ENCODE assay signal across 17 cellular contexts in genomic region chr1:75795703-75796193, GRCh38. TPM values are rescaled to one million over a fixed set of nuclear protein-coding genes. Genes with fewer than 3 reads are reported as not detected.
DNase-seq lines count a peak whose midpoint lies in the region; ATAC-seq, FAIRE-seq and TF ChIP-seq lines count a peak whose summit lies in the region.
"Had no signal": no experiment of that assay in that cellular context is flagged by ENCODE, and none has a peak within 500 bp of the region (broad histone marks: within the 10 kb centered on the region; RNA-seq: fewer than 3 reads in every experiment).

No MANE protein-coding gene starts in this region.

- TF ChIP-seq CTCF in K562 (IDR thresholded peaks at IDR 0.05 in 2 of 3, conservative IDR thresholded peaks at IDR 0.05 in 1 of 3; ENCODE audit: insufficient read depth in 2 of 3, low read depth in 1 of 3, low read length in 3 of 3), result no peak

- no peaks in the 10 kb centered on the region for H3K9me3 ChIP-seq in K562 (replicated peaks; ENCODE audit: control insufficient read depth, insufficient read depth, low read depth, low read length)
- H3K9me3 ChIP-seq: prostate gland had no signal

- peaks cover 56% of the 10 kb centered on the region for H3K36me3 ChIP-seq in K562 (ENCODE audit: control insufficient read depth, insufficient read depth, low read length)

- POLR2A ChIA-PET in K562 (lab: Yijun Ruan, JAX), result interaction anchor here (0.6 to 3.9 kb wide), 7 partner anchors 8 to 721 kb away, joined by 3 to 32 read pairs (median 5); partner anchors contain the start of gene RABGGTB

- 60% methylated on average over 4 of the region's 4 CpGs for WGBS in K562 (ENCODE audit: insufficient coverage, low coverage, missing lambda C conversion rate)

- H3K27me3 ChIP-seq in K562 (ENCODE audit: control insufficient read depth in 2 of 2, insufficient read depth in 2 of 2, low read length in 2 of 2), result no peaks in the 10 kb centered on the region
- H3K27me3 ChIP-seq: foreskin keratinocyte had no signal

- TF ChIP-seq EP300 in K562 (IDR thresholded peaks at IDR 0.05; ENCODE audit: low read length), result no peak

- H4K20me1 ChIP-seq in K562 (replicated peaks; ENCODE audit: control insufficient read depth, insufficient read depth, low read length), result peaks cover 31% of the 10 kb centered on the region

- H3K27ac ChIP-seq in K562 (ENCODE audit: extremely low read depth, low read depth, low read length), result 0 out of 3 replicates have a peak overlapping the region, but pooled peaks have one; percentile 0
- H3K27ac ChIP-seq: C4-2B, foreskin keratinocyte, prostate gland had no signal

- in situ Hi-C loops in K562 (cut with MboI), result no loop called here

- H3K4me3 ChIP-seq in K562, result no peak overlapping the region
- H3K4me3 ChIP-seq: prostate gland had no signal

- peaks cover 11 to 14% of the 10 kb centered on the region in 2 experiments; a peak in 4 of 5 replicates for H3K4me1 ChIP-seq in K562 (replicated peaks in 1 of 2; ENCODE audit: control insufficient read depth in 2 of 2, insufficient read depth in 2 of 2, low read length in 2 of 2)
- H3K4me1 ChIP-seq: foreskin keratinocyte, prostate gland had no signal

- DNase-seq in activated CD4-positive, alpha-beta T cell treated with anti-CD3 and anti-CD28 coated beads for 48 hours, result peak; percentile 21
- no peak for DNase-seq in activated CD4-positive, alpha-beta T cell treated with anti-CD3 and anti-CD28 coated beads, Interleukin-2, amount 50 U/mL, for 48 hours
- DNase-seq in OCI-M1 (lab: John Stamatoyannopoulos, UW) (peak; percentile 45), K562 (ENCODE audit: extremely low read depth in 1 of 4, low spot score in 3 of 4) (peak in 1 of 4 experiments; percentile 30), NCI-H526 (lab: John Stamatoyannopoulos, UW) (no peak), amygdala (lab: John Stamatoyannopoulos, UW) (no peak), kidney tubule cell (ENCODE audit: low spot score) (no peak)
- DNase-seq: activated gamma-delta T cell; cortex of kidney; hypothalamus; NCI-H2081 treated with DMSO at 0.1 percent for 48 hours; NCI-H526 treated with DMSO at 0.1 percent for 48 hours; stimulated activated naive CD4-positive, alpha-beta T cell had no signal

- intact Hi-C loops in K562 (cut with micrococcal nuclease), result no loop called here

- H3K9me1 ChIP-seq in K562 (ENCODE audit: control insufficient read depth, insufficient read depth, low read length), result no peaks in the 10 kb centered on the region

- no TSS peak for BruUV-seq in K562 (replicated peaks; lab: Mats Ljungman, UMichigan)

- peak overlapping the region in 1 of 2 experiments; percentile 50; a peak in 1 of 4 replicates for H3K9ac ChIP-seq in K562 (ENCODE audit: insufficient read depth in 1 of 2, low read depth in 2 of 2, low read length in 2 of 2)

- TF ChIP-seq RAD21 in K562 (CRISPR knock-in tag; conservative IDR thresholded peaks at IDR 0.05 in 1 of 2, IDR thresholded peaks at IDR 0.05 in 1 of 2), result no peak

- CTCF ChIA-PET in K562 (lab: Yijun Ruan, JAX; ENCODE audit: low intra/inter-chr PET ratio), result no interaction called here

- ATAC-seq in GM18502 (IDR thresholded peaks at IDR 0.05; ENCODE audit: poor library complexity, unreplicated experiment), result peak; percentile 10
- peak; percentile 13 for ATAC-seq in K562

- peaks cover 38% of the 10 kb centered on the region for H3K79me2 ChIP-seq in K562 (ENCODE audit: control insufficient read depth, insufficient read depth, low read length)

- no peak overlapping the region; the same call in 1 of the 2 replicates for H3K4me2 ChIP-seq in K562 (ENCODE audit: insufficient read depth, low read length)

- FAIRE-seq in K562 (lab: Jason Lieb, UNC), result no peak

- TF ChIP-seq POLR2A in K562 (conservative IDR thresholded peaks at IDR 0.05), result peak; percentile 42

- no peak overlapping the region for H2AFZ ChIP-seq in K562 (ENCODE audit: low read depth, low read length)

TF ChIP-seq in K562, 482 proteins besides CTCF, POLR2A, EP300 and RAD21 (continues in another document):
- no peak for TF ChIP-seq KDM4B (IDR thresholded peaks at IDR 0.05; ENCODE audit: borderline replicate concordance in 2 of 2, low read depth in 1 of 2)
- no peak for TF ChIP-seq ZBTB5 (IDR thresholded peaks at IDR 0.05)
- peak; percentile 9; the same call in 1 of the 2 replicates for TF ChIP-seq TCF3 (CRISPR knock-in tag; IDR thresholded peaks at IDR 0.05)
- TF ChIP-seq ILF3 (IDR thresholded peaks at IDR 0.05; ENCODE audit: borderline replicate concordance), result 0 out of 2 replicates have a peak, but pooled peaks have one; percentile 16
- TF ChIP-seq ERF (CRISPR knock-in tag; IDR thresholded peaks at IDR 0.05), result 0 out of 2 replicates have a peak, but pooled peaks have one; percentile 22
- TF ChIP-seq HNRNPL (IDR thresholded peaks at IDR 0.05; ENCODE audit: low read depth, low read length), result 0 out of 2 replicates have a peak, but pooled peaks have one; percentile 47
- TF ChIP-seq HNRNPUL1 (IDR thresholded peaks at IDR 0.05; ENCODE audit: low read length), result 0 out of 2 replicates have a peak, but pooled peaks have one; percentile 46
- TF ChIP-seq E2F1 (CRISPR knock-in tag; IDR thresholded peaks at IDR 0.05), result no peak
- TF ChIP-seq POLR2AphosphoS2 (IDR thresholded peaks at IDR 0.05; ENCODE audit: low read length), result peak; percentile 18; the same call in 1 of the 2 replicates
- no peak for TF ChIP-seq FOXM1 (IDR thresholded peaks at IDR 0.05; ENCODE audit: low read depth)
- TF ChIP-seq FOXM1 (CRISPR knock-in tag; IDR thresholded peaks at IDR 0.05; ENCODE audit: low read depth), result no peak
- TF ChIP-seq GATAD2B (IDR thresholded peaks at IDR 0.05; ENCODE audit: borderline replicate concordance), result 0 out of 2 replicates have a peak, but pooled peaks have one; percentile 10

RNA-seq across cellular contexts. Expression of gene MSH4, which starts 0.9 kb away (rescaled TPM):
- 0.44 and 0.46 TPM in 2 replicates for total RNA-seq in K562 (2011; cell fraction: chromatin; rRNA removed; ENCODE audit: low replicate concordance)
- total RNA-seq in K562 (2011; cell fraction: nucleolus; rRNA removed), result 0.26 and 0.67 TPM in 2 replicates
- 0.15 and 0.84 TPM in 2 replicates for total RNA-seq in K562 (2011; cell fraction: nucleoplasm; rRNA removed)
- total RNA-seq in K562 (2014; rRNA removed), result 0.04 TPM in 1 of 2 replicates, not detected in the other
- total RNA-seq in K562 (2014; rRNA removed; fragmentation: Illumina TruSeq; extraction: Trizol), result 0.06 and 0.07 TPM in 2 replicates
- 0.11 and 0.18 TPM in 2 replicates for total RNA-seq in K562 (2015; rRNA removed; fragmentation: Illumina TruSeq; extraction: Trizol)
- total RNA-seq in K562 (2021), result 0.13 and 0.16 TPM in 2 replicates
- 0.04 and 0.08 TPM in 2 replicates for polyA plus RNA-seq in K562 (2011; rRNA removed)
- polyA plus RNA-seq in K562 (2011; cell fraction: cytosol; rRNA removed), result not detected in 2 replicates
- 0.15 and 0.20 TPM in 2 replicates for polyA plus RNA-seq in K562 (2011; cell fraction: nucleus; rRNA removed)
- polyA plus RNA-seq in K562 (2012), result 0.08 TPM in 1 of 2 replicates, not detected in the other
- polyA plus RNA-seq in K562 (2014; fragmentation: Illumina TruSeq; extraction: Trizol), result not detected in 2 replicates
- not detected for polyA plus RNA-seq in K562 (2014; fragmentation: Nextera tagmentation; extraction: Ambion mirVana)
- polyA plus RNA-seq in K562 (2014; rRNA removed), result 0.12 TPM in 1 of 2 replicates, not detected in the other
- polyA minus RNA-seq in K562 (2011; rRNA and poly(A)+ RNA removed), result 0.09 and 0.11 TPM in 2 replicates
- polyA minus RNA-seq in K562 (2011; cell fraction: cytosol; rRNA and poly(A)+ RNA removed), result not detected in 2 replicates
- 0.67 and 0.89 TPM in 2 replicates for polyA minus RNA-seq in K562 (2011; cell fraction: nucleus; rRNA and poly(A)+ RNA removed)
- polyA plus RNA-seq: foreskin keratinocyte had no signal

RNA-seq across cellular contexts. Expression of gene RABGGTB, which starts 9.7 kb away (rescaled TPM):
- 398 and 1,192 TPM in 2 replicates for total RNA-seq in K562 (2011; cell fraction: chromatin; rRNA removed; ENCODE audit: low replicate concordance)
- total RNA-seq in K562 (2011; cell fraction: nucleolus; rRNA removed), result 248 and 269 TPM in 2 replicates
- 608 and 1,001 TPM in 2 replicates for total RNA-seq in K562 (2011; cell fraction: nucleoplasm; rRNA removed)
- 140 and 148 TPM in 2 replicates for total RNA-seq in K562 (2014; rRNA removed)
- total RNA-seq in K562 (2014; rRNA removed; fragmentation: Illumina TruSeq; extraction: Trizol), result 354 and 388 TPM in 2 replicates
- total RNA-seq in K562 (2015; rRNA removed; fragmentation: Illumina TruSeq; extraction: Trizol), result 259 and 301 TPM in 2 replicates
- total RNA-seq in K562 (2021), result 166 and 180 TPM in 2 replicates
- 230 and 328 TPM in 2 replicates for polyA plus RNA-seq in K562 (2011; rRNA removed)
- polyA plus RNA-seq in K562 (2011; cell fraction: cytosol; rRNA removed), result 27.3 and 90.3 TPM in 2 replicates
- 381 and 434 TPM in 2 replicates for polyA plus RNA-seq in K562 (2011; cell fraction: nucleus; rRNA removed)
- polyA plus RNA-seq in K562 (2012), result 100 and 143 TPM in 2 replicates
- polyA plus RNA-seq in K562 (2014; fragmentation: Illumina TruSeq; extraction: Trizol), result 184 and 206 TPM in 2 replicates
- 100 to 1,000 TPM; 177 to 180 TPM for polyA plus RNA-seq in K562 (2014; fragmentation: Nextera tagmentation; extraction: Ambion mirVana)
- polyA plus RNA-seq in K562 (2014; rRNA removed), result 265 and 294 TPM in 2 replicates
- polyA minus RNA-seq in K562 (2011; rRNA and poly(A)+ RNA removed), result 611 and 695 TPM in 2 replicates
- polyA minus RNA-seq in K562 (2011; cell fraction: cytosol; rRNA and poly(A)+ RNA removed), result 123 and 133 TPM in 2 replicates
- polyA minus RNA-seq in K562 (2011; cell fraction: nucleus; rRNA and poly(A)+ RNA removed), result 396 and 579 TPM in 2 replicates

Comparison
In these comparisons a context has a peak if more than half of its experiments do, and no peak if none do; other contexts are left out.
1. DNase-seq: peak in activated CD4-positive, alpha-beta T cell treated with anti-CD3 and anti-CD28 coated beads for 48 hours (single experiment) and OCI-M1 (single experiment); none in activated CD4-positive, alpha-beta T cell treated with anti-CD3 and anti-CD28 coated beads, Interleukin-2, amount 50 U/mL, for 48 hours (0 of 2), NCI-H526 (0 of 2), amygdala (0 of 56) and kidney tubule cell (single experiment).